8 cellular contexts compared by ENCODE assay signal in genomic region chr1:43947061-43947889, GRCh38. TPM values are rescaled to one million over a fixed set of nuclear protein-coding genes. Genes with fewer than 3 reads are reported as not detected.
DNase-seq lines count a peak whose midpoint lies in the region; ATAC-seq lines count a peak whose summit lies in the region.

No MANE protein-coding gene starts in this region.

- peak overlapping the region; percentile 95 for H3K27ac ChIP-seq in KOPT-K1 (ENCODE audit: low read depth, low read length, poor library complexity, severe bottlenecking)
- no peak overlapping the region for H3K27ac ChIP-seq in mesenchymal stem cell (ENCODE audit: low read length, poor library complexity, severe bottlenecking)

- H3K4me3 ChIP-seq in mesenchymal stem cell (ENCODE audit: insufficient read depth in 1 of 2, low read depth in 1 of 2, low read length in 2 of 2): peak overlapping the region; percentile 68 to 99

- H3K4me1 Mint-ChIP-seq in central memory CD8-positive, alpha-beta T cell: peaks cover 58% of the 10 kb centered on the region

- no peak overlapping the region for H2AK5ac ChIP-seq in mesenchymal stem cell (ENCODE audit: low read length, severe bottlenecking)

- H3K9me3 ChIP-seq in KOPT-K1 (ENCODE audit: insufficient read depth, low read length, poor library complexity, severe bottlenecking) (no peaks in the 10 kb centered on the region), mesenchymal stem cell (ENCODE audit: control insufficient read depth, low read length) (no peaks in the 10 kb centered on the region)

- ATAC-seq in GM19023 (IDR thresholded peaks at IDR 0.05; ENCODE audit: unreplicated experiment) (peak; percentile 17), HG03442 (IDR thresholded peaks at IDR 0.05; ENCODE audit: unreplicated experiment) (no peak), HG03097 (IDR thresholded peaks at IDR 0.05; ENCODE audit: low FRiP score, unreplicated experiment) (no peak)
- peak; percentile 3 for ATAC-seq in central memory CD8-positive, alpha-beta T cell (replicated peaks; ENCODE audit: extremely low read depth, poor library complexity, severe bottlenecking)

- H3K4me2 ChIP-seq in mesenchymal stem cell (ENCODE audit: low read length, poor library complexity, severe bottlenecking): peak overlapping the region; percentile 85

- H2BK15ac ChIP-seq in mesenchymal stem cell (ENCODE audit: low read depth, poor library complexity, severe bottlenecking): peak overlapping the region; percentile 90

- peaks cover 30% of the 10 kb centered on the region for H3K4me1 ChIP-seq in mesenchymal stem cell (ENCODE audit: control insufficient read depth, insufficient read depth, low read depth, low read length)

- H3K4me3 Mint-ChIP-seq in central memory CD8-positive, alpha-beta T cell: peak overlapping the region; percentile 97

- peaks cover 9% of the 10 kb centered on the region for H3K36me3 Mint-ChIP-seq in central memory CD8-positive, alpha-beta T cell (ENCODE audit: insufficient read depth)

- peak overlapping the region in 1 of 2 experiments; percentile 75 for H2BK12ac ChIP-seq in mesenchymal stem cell (ENCODE audit: low read length in 2 of 2)

- peak overlapping the region in 1 of 2 experiments; percentile 96 for H3K4ac ChIP-seq in mesenchymal stem cell (ENCODE audit: low read depth in 1 of 2, low read length in 2 of 2)

- peak overlapping the region; percentile 98 for H2AFZ ChIP-seq in mesenchymal stem cell (ENCODE audit: low read depth, low read length)

- H2BK120ac ChIP-seq in mesenchymal stem cell (ENCODE audit: low read depth, low read length): no peak overlapping the region

- H3K36me3 ChIP-seq in KOPT-K1 (ENCODE audit: insufficient read depth, low read length) (peaks cover 19% of the 10 kb centered on the region), mesenchymal stem cell (ENCODE audit: control insufficient read depth in 1 of 2, insufficient read depth in 2 of 2, low read depth in 1 of 2, low read length in 2 of 2) (peaks cover 9 to 18% of the 10 kb centered on the region in 2 experiments)

- WGBS in mesenchymal stem cell: 17% methylated on average over 27 of the region's 27 CpGs

- peak overlapping the region; percentile 87 to 96 for H3K18ac ChIP-seq in mesenchymal stem cell (ENCODE audit: low read depth in 1 of 2, low read length in 2 of 2)

- peak overlapping the region in 1 of 2 experiments; percentile 97 for H3K23ac ChIP-seq in mesenchymal stem cell (ENCODE audit: low read length in 2 of 2)

- peak overlapping the region; percentile 1 for H4K8ac ChIP-seq in mesenchymal stem cell (ENCODE audit: low read length)

- H4K91ac ChIP-seq in mesenchymal stem cell (ENCODE audit: low read length): peak overlapping the region; percentile 2

- no peaks in the 10 kb centered on the region for H3K27me3 Mint-ChIP-seq in central memory CD8-positive, alpha-beta T cell

- H3K14ac ChIP-seq in mesenchymal stem cell (ENCODE audit: low read length in 2 of 2): peak overlapping the region in 1 of 2 experiments; percentile 98

- H3K9me3 Mint-ChIP-seq in central memory CD8-positive, alpha-beta T cell: no peaks in the 10 kb centered on the region

- H2BK5ac ChIP-seq in mesenchymal stem cell (ENCODE audit: low read depth, low read length, poor library complexity, severe bottlenecking): no peak overlapping the region

- peak overlapping the region; percentile 100 for H3K9ac ChIP-seq in mesenchymal stem cell (ENCODE audit: low read length)

- peak overlapping the region; percentile 92 for H3K27ac Mint-ChIP-seq in central memory CD8-positive, alpha-beta T cell (ENCODE audit: low read depth)

- H3K27me3 ChIP-seq in mesenchymal stem cell (ENCODE audit: control insufficient read depth in 1 of 2, insufficient read depth in 1 of 2, low read length in 2 of 2): no peaks in the 10 kb centered on the region

- DNase-seq in central memory CD8-positive, alpha-beta T cell (ENCODE audit: low spot score in 2 of 2): peak in 1 of 2 donors; percentile 16
- DNase-seq in mesenchymal stem cell (no peak), NCI-H510A treated with DMSO at 0.1 percent for 48 hours (lab: John Stamatoyannopoulos, UW) (no peak)
- no peak for DNase-seq in activated effector memory CD4-positive, alpha-beta T cell treated with anti-CD3 and anti-CD28 coated beads, Interleukin-2, amount 50 U/mL, for 16 hours

- H3K79me1 ChIP-seq in mesenchymal stem cell (replicated peaks; ENCODE audit: low read length, poor library complexity, severe bottlenecking): peaks cover 29% of the 10 kb centered on the region

RNA-seq across cellular contexts. Expression of gene IPO13, which starts 0.5 kb away (rescaled TPM):
- polyA plus RNA-seq in mesenchymal stem cell (2013, experiment 1 of 2): 14.7 TPM
- 13.5 TPM for polyA plus RNA-seq in mesenchymal stem cell (2013, experiment 2 of 2)

RNA-seq across cellular contexts. Expression of gene ARTN, which starts 13.7 kb away (rescaled TPM):
- 0.10 TPM for polyA plus RNA-seq in mesenchymal stem cell (2013, experiment 1 of 2)
- polyA plus RNA-seq in mesenchymal stem cell (2013, experiment 2 of 2): 0.14 TPM

RNA-seq across cellular contexts. Expression of gene DPH2, which starts 22.5 kb away (rescaled TPM):
- polyA plus RNA-seq in mesenchymal stem cell (2013, experiment 1 of 2): 8.8 TPM
- 9.0 TPM for polyA plus RNA-seq in mesenchymal stem cell (2013, experiment 2 of 2)

RNA-seq across cellular contexts. Expression of gene ATP6V0B, which starts 27.5 kb away (rescaled TPM):
- polyA plus RNA-seq in mesenchymal stem cell (2013, experiment 1 of 2): 60.5 TPM
- 64.4 TPM for polyA plus RNA-seq in mesenchymal stem cell (2013, experiment 2 of 2)

RNA-seq across cellular contexts. Expression of gene B4GALT2, which starts 31.7 kb away (rescaled TPM):
- polyA plus RNA-seq in mesenchymal stem cell (2013, experiment 1 of 2): 37.4 TPM
- 35.8 TPM for polyA plus RNA-seq in mesenchymal stem cell (2013, experiment 2 of 2)

Comparison
In these comparisons a context has a peak if more than half of its experiments do, and no peak if none do; other contexts are left out.
1. ATAC-seq: peak in GM19023 (single experiment) and central memory CD8-positive, alpha-beta T cell (single experiment); none in HG03442 (single experiment) and HG03097 (single experiment).